ENCODE assay signal across 8 cellular contexts in genomic region chr17:61928101-61928436, GRCh38. TPM values are rescaled to one million over a fixed set of nuclear protein-coding genes. Genes with fewer than 3 reads are reported as not detected.
DNase-seq lines count a peak whose midpoint lies in the region; ATAC-seq and TF ChIP-seq lines count a peak whose summit lies in the region.

No MANE protein-coding gene starts in this region.

- peaks cover 54% of the 10 kb centered on the region for H3K36me3 Mint-ChIP-seq in activated T-helper 17 cell treated with anti-CD3 and anti-CD28 coated beads, Interleukin-2, amount 50 U/mL, for 72 hours (ENCODE audit: low read depth)

- H3K36me3 ChIP-seq in heart left ventricle (peaks cover 0 to 26% (median 20%) of the 10 kb centered on the region in 9 donors), left lung (peaks cover 0 to 22% of the 10 kb centered on the region in 2 donors), upper lobe of right lung (peaks cover 21% of the 10 kb centered on the region)

- no peak for TF ChIP-seq CTCF in heart left ventricle (IDR thresholded peaks at IDR 0.05)
- no peak for TF ChIP-seq CTCF in left lung (IDR thresholded peaks at IDR 0.05)
- no peak for TF ChIP-seq CTCF in upper lobe of right lung (IDR thresholded peaks at IDR 0.05)

- 39 to 51% (median 44%) methylated on average over 4 of the region's 4 CpGs for WGBS in heart left ventricle, 4 donors

- H3K27me3 ChIP-seq in heart left ventricle (no peaks in the 10 kb centered on the region), left lung (no peaks in the 10 kb centered on the region), upper lobe of right lung (no peaks in the 10 kb centered on the region)

- no peaks in the 10 kb centered on the region for H3K27me3 Mint-ChIP-seq in activated T-helper 17 cell treated with anti-CD3 and anti-CD28 coated beads, Interleukin-2, amount 50 U/mL, for 72 hours

- ATAC-seq in heart left ventricle (no peak), left lung (no peak), upper lobe of right lung (no peak), GM21367 (IDR thresholded peaks at IDR 0.05; ENCODE audit: unreplicated experiment) (no peak), HG03039 (IDR thresholded peaks at IDR 0.05; ENCODE audit: unreplicated experiment) (no peak)
- no peak for ATAC-seq in activated T-helper 17 cell treated with anti-CD3 and anti-CD28 coated beads, Interleukin-2, amount 50 U/mL, for 72 hours (replicated peaks)

- H3K4me1 ChIP-seq in heart left ventricle (peaks cover 0 to 18% (median 13%) of the 10 kb centered on the region in 12 donors), left lung (peaks cover 0 to 20% of the 10 kb centered on the region in 2 donors), upper lobe of right lung (peaks cover 9% of the 10 kb centered on the region)

- no peak for DNase-seq in heart left ventricle
- DNase-seq in cardiac septum (ENCODE audit: low spot score), result no peak
- DNase-seq in left lung, result no peak
- no peak for DNase-seq in upper lobe of right lung
- DNase-seq in stimulated activated CD4-positive, alpha-beta T cell treated with anti-CD3 and anti-CD28 coated beads, Interleukin-4, amount 100 ng/mL, for 24 hours, result no peak

- peak overlapping the region; percentile 97 for H3K4me3 Mint-ChIP-seq in activated T-helper 17 cell treated with anti-CD3 and anti-CD28 coated beads, Interleukin-2, amount 50 U/mL, for 72 hours

- H3K4me1 Mint-ChIP-seq in activated T-helper 17 cell treated with anti-CD3 and anti-CD28 coated beads, Interleukin-2, amount 50 U/mL, for 72 hours, result peaks cover 5% of the 10 kb centered on the region

- H3K9me3 ChIP-seq in heart left ventricle, result no peaks in the 10 kb centered on the region
- no peaks in the 10 kb centered on the region for H3K9me3 ChIP-seq in left lung
- no peaks in the 10 kb centered on the region for H3K9me3 ChIP-seq in upper lobe of right lung

- H3K27ac Mint-ChIP-seq in activated T-helper 17 cell treated with anti-CD3 and anti-CD28 coated beads, Interleukin-2, amount 50 U/mL, for 72 hours, result peak overlapping the region; percentile 97

- no peaks in the 10 kb centered on the region for H3K9me3 Mint-ChIP-seq in activated T-helper 17 cell treated with anti-CD3 and anti-CD28 coated beads, Interleukin-2, amount 50 U/mL, for 72 hours

- no peak for TF ChIP-seq POLR2A in heart left ventricle (IDR thresholded peaks at IDR 0.05)

- H3K27ac ChIP-seq in heart left ventricle, result peak overlapping the region in 11 of 12 donors; percentile 73 to 89 (median 82)
- H3K27ac ChIP-seq in left lung, result peak overlapping the region; percentile 76 to 89
- peak overlapping the region; percentile 89 for H3K27ac ChIP-seq in upper lobe of right lung

- intact Hi-C loops in heart left ventricle (cut with DNase I) (loop anchor here in 5 of 10 donors (2.0 to 10.0 kb wide), 3 partner anchors 63 to 139 kb away; partner anchors contain the start of genes MED13 (in 5 of the 5) and BRIP1 (in 1 of the 5)), cardiac septum (cut with DNase I) (no loop called here), left lung (cut with DNase I) (no loop called here), upper lobe of right lung (cut with DNase I) (no loop called here)

- H3K4me3 ChIP-seq in heart left ventricle, result peak overlapping the region; percentile 59 to 85 (median 76)
- peak overlapping the region; percentile 62 to 66 for H3K4me3 ChIP-seq in left lung
- H3K4me3 ChIP-seq in upper lobe of right lung, result peak overlapping the region; percentile 76

RNA-seq across cellular contexts. Expression of gene INTS2, which starts 0.3 kb away (rescaled TPM):
- total RNA-seq in heart left ventricle, result 10 to 100 TPM in 5 of 9 donors, 1 to 10 TPM in 4; 6.3 to 16.6 (median 10.3) TPM
- 1 to 10 TPM; 3.0 to 3.5 TPM for polyA plus RNA-seq in heart left ventricle
- 14.9 TPM for total RNA-seq in cardiac septum
- total RNA-seq in activated T-helper 17 cell treated with anti-CD3 and anti-CD28 coated beads, Interleukin-2, amount 50 U/mL, for 72 hours, result 10 to 100 TPM; 32.3 to 34.0 TPM
- total RNA-seq in left lung, result 10 to 100 TPM; 11.3 to 12.5 TPM
- total RNA-seq in upper lobe of right lung, result 10.9 TPM
